Comparison of ENCODE assay signal across 1 cellular context in genomic region chr19:2328401-2329161, GRCh38.
TF ChIP-seq lines count a peak whose summit lies in the region.

TSS of gene LSM7 (minus strand) at chr19:2328586. CDS start at chr19:2328566, 20 bp downstream.
TSS of gene SPPL2B (plus strand) at chr19:2328684. CDS start at chr19:2328710, 26 bp downstream.

TF ChIP-seq in HepG2, 621 proteins besides CTCF, POLR2A, EP300 and RAD21 (continued from another document and continues in another):
- no peak for TF ChIP-seq ZNF646 (CRISPR knock-in tag; IDR thresholded peaks at IDR 0.05)
- TF ChIP-seq IKZF4 (CRISPR knock-in tag; IDR thresholded peaks at IDR 0.05; ENCODE audit: borderline replicate concordance, low read depth, not compliant biosample characterization) = peak; percentile 65
- no peak for TF ChIP-seq SRSF9 (IDR thresholded peaks at IDR 0.05; ENCODE audit: borderline replicate concordance, insufficient read depth, low read depth, low read length, poor library complexity, severe bottlenecking)
- 0 out of 2 replicates have a peak, but pooled peaks have one; percentile 25 for TF ChIP-seq ZBTB33 (CRISPR knock-in tag; IDR thresholded peaks at IDR 0.05)
- TF ChIP-seq KAT8 (CRISPR knock-in tag; IDR thresholded peaks at IDR 0.05) = peak; percentile 92
- TF ChIP-seq SNRNP70 (IDR thresholded peaks at IDR 0.05; ENCODE audit: low read depth, low read length) = no peak
- no peak for TF ChIP-seq TRAFD1 (CRISPR knock-in tag; IDR thresholded peaks at IDR 0.05; ENCODE audit: borderline replicate concordance)
- TF ChIP-seq TCF7L2 (IDR thresholded peaks at IDR 0.05; ENCODE audit: low read depth, low read length) = no peak
- no peak for TF ChIP-seq SRY (CRISPR knock-in tag; IDR thresholded peaks at IDR 0.05)
- TF ChIP-seq ZBTB37 (CRISPR knock-in tag; IDR thresholded peaks at IDR 0.05) = no peak
- no peak for TF ChIP-seq ZKSCAN1 (IDR thresholded peaks at IDR 0.05; ENCODE audit: low read length)
- TF ChIP-seq YY1 (IDR thresholded peaks at IDR 0.05; ENCODE audit: insufficient read depth, insufficient replicate concordance, low read depth, low read length) = peak; percentile 97
- TF ChIP-seq POGK (CRISPR knock-in tag; conservative IDR thresholded peaks at IDR 0.05) = peak; percentile 56; the same call in 1 of the 2 replicates
- TF ChIP-seq SMYD3 (CRISPR knock-in tag; IDR thresholded peaks at IDR 0.05) = no peak
- TF ChIP-seq ZNF207 (IDR thresholded peaks at IDR 0.05; ENCODE audit: borderline replicate concordance) = no peak
- peak; percentile 99 for TF ChIP-seq NR2C2 (CRISPR knock-in tag; IDR thresholded peaks at IDR 0.05; ENCODE audit: borderline replicate concordance)
- TF ChIP-seq ZNF263 (CRISPR knock-in tag; IDR thresholded peaks at IDR 0.05) = 0 out of 2 replicates have a peak, but pooled peaks have one; percentile 32
- no peak for TF ChIP-seq NFKBIZ (CRISPR knock-in tag; IDR thresholded peaks at IDR 0.05)
- TF ChIP-seq POLR2G (IDR thresholded peaks at IDR 0.05; ENCODE audit: low read depth, low read length) = peak; percentile 90
- TF ChIP-seq TCF12 (IDR thresholded peaks at IDR 0.05) = no peak
- no peak for TF ChIP-seq TCF12 (CRISPR knock-in tag; IDR thresholded peaks at IDR 0.05)
- no peak for TF ChIP-seq ARHGAP35 (CRISPR knock-in tag; IDR thresholded peaks at IDR 0.05; ENCODE audit: borderline replicate concordance)
- no peak for TF ChIP-seq ZNF878 (CRISPR knock-in tag; IDR thresholded peaks at IDR 0.05)
- TF ChIP-seq MATR3 (CRISPR knock-in tag; IDR thresholded peaks at IDR 0.05) = no peak
- TF ChIP-seq ZNF12 (CRISPR knock-in tag; IDR thresholded peaks at IDR 0.05) = no peak; the same call in 1 of the 2 replicates
- peak; percentile 89 for TF ChIP-seq CREB3 (CRISPR knock-in tag; IDR thresholded peaks at IDR 0.05)
- no peak for TF ChIP-seq EHMT2 (IDR thresholded peaks at IDR 0.05; ENCODE audit: borderline replicate concordance, low read depth, low read length)
- TF ChIP-seq IRF2 (CRISPR knock-in tag; IDR thresholded peaks at IDR 0.05) = peak; percentile 66
- no peak for TF ChIP-seq ZNF276 (CRISPR knock-in tag; IDR thresholded peaks at IDR 0.05; ENCODE audit: low read depth)
- TF ChIP-seq SAP130 (CRISPR knock-in tag; IDR thresholded peaks at IDR 0.05; ENCODE audit: low read depth) = peak; percentile 94
- TF ChIP-seq ZNF414 (CRISPR knock-in tag; IDR thresholded peaks at IDR 0.05) = no peak
- TF ChIP-seq NONO (IDR thresholded peaks at IDR 0.05) = no peak
- TF ChIP-seq NONO (CRISPR knock-in tag; conservative IDR thresholded peaks at IDR 0.05) = peak; percentile 74; the same call in 1 of the 2 replicates
- TF ChIP-seq ZNF180 (CRISPR knock-in tag; IDR thresholded peaks at IDR 0.05; ENCODE audit: borderline replicate concordance, low read depth) = no peak
- TF ChIP-seq ZNF430 (CRISPR knock-in tag; IDR thresholded peaks at IDR 0.05) = no peak
- peak; percentile 19; the same call in 1 of the 2 replicates for TF ChIP-seq ARNT2 (CRISPR knock-in tag; IDR thresholded peaks at IDR 0.05; ENCODE audit: low read depth)
- no peak for TF ChIP-seq ZNF160 (CRISPR knock-in tag; IDR thresholded peaks at IDR 0.05)
- TF ChIP-seq FOSL2 (CRISPR knock-in tag; IDR thresholded peaks at IDR 0.05) = peak; percentile 32; the same call in 1 of the 2 replicates
- no peak for TF ChIP-seq ZNF10 (CRISPR knock-in tag; IDR thresholded peaks at IDR 0.05; ENCODE audit: borderline replicate concordance, low read depth)
- TF ChIP-seq ZNF800 (CRISPR knock-in tag; IDR thresholded peaks at IDR 0.05) = peak; percentile 43; the same call in 1 of the 2 replicates
- no peak for TF ChIP-seq ZNF354B (CRISPR knock-in tag; IDR thresholded peaks at IDR 0.05)
- no peak for TF ChIP-seq TBP (CRISPR knock-in tag; IDR thresholded peaks at IDR 0.05)
- TF ChIP-seq ZNF839 (CRISPR knock-in tag; IDR thresholded peaks at IDR 0.05; ENCODE audit: borderline replicate concordance) = no peak
- no peak for TF ChIP-seq NFE2L1 (CRISPR knock-in tag; IDR thresholded peaks at IDR 0.05; ENCODE audit: borderline replicate concordance)
- peak; percentile 92 for TF ChIP-seq THAP11 (CRISPR knock-in tag; IDR thresholded peaks at IDR 0.05)
- TF ChIP-seq MBD4 (IDR thresholded peaks at IDR 0.05; ENCODE audit: borderline replicate concordance, low read length) = no peak
- no peak for TF ChIP-seq ZNF850 (CRISPR knock-in tag; conservative IDR thresholded peaks at IDR 0.05)
- TF ChIP-seq FOXC1 (CRISPR knock-in tag; IDR thresholded peaks at IDR 0.05; ENCODE audit: borderline replicate concordance) = peak; percentile 68; the same call in 1 of the 2 replicates
